Comparison of ENCODE assay signal across 1 cellular context in the genomic region with DNA sequence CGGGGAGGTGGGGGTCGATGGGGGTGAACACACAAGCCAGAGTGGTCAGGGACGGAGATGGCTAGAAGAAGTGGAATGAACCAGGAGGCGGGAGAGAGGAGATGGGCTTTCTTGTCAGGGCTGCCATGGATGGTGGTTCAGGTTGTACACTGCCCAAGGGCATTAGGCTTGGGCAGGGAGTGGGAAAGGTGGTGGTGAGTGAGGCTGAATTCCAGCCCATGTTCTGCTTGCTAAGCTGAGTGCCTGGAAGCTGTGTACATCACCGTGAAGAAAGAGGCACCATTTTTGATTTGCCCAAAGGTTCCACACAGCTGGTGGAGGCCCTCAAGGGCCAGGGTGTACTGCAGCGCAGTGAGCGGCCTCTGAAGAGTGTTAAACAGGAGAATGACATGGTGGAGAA.
A peak's percentile ranks its signal among the peaks of the same experiment; 100 is the strongest.
TF ChIP-seq lines count a peak whose summit lies in the region.

No MANE protein-coding gene starts in this region.

TF ChIP-seq in HEK293, 187 proteins besides CTCF, POLR2A, EP300 and RAD21:
- TF ChIP-seq, protein P1, sequence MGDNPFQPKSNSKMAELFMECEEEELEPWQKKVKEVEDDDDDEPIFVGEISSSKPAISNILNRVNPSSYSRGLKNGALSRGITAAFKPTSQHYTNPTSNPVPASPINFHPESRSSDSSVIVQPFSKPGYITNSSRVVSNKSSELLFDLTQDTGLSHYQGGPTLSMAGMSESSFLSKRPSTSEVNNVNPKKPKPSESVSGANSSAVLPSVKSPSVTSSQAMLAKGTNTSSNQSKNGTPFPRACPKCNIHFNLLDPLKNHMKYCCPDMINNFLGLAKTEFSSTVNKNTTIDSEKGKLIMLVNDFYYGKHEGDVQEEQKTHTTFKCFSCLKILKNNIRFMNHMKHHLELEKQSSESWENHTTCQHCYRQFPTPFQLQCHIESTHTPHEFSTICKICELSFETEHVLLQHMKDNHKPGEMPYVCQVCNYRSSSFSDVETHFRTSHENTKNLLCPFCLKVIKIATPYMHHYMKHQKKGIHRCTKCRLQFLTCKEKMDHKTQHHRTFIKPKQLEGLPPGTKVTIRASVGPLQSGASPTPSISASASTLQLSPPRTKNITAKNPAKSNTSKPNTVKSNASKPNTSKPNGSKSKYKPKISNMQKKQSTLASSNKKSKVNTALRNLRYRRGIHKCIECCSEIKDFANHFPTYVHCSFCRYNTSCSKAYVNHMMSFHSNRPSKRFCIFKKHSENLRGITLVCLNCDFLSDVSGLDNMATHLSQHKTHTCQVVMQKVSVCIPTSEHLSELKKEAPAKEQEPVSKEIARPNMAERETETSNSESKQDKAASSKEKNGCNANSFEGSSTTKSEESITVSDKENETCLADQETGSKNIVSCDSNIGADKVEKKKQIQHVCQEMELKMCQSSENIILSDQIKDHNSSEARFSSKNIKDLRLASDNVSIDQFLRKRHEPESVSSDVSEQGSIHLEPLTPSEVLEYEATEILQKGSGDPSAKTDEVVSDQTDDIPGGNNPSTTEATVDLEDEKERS (tag by site-specific recombination; IDR thresholded peaks at IDR 0.05), result 0 out of 2 replicates have a peak, but pooled peaks have one; percentile 55
- TF ChIP-seq, protein P2, sequence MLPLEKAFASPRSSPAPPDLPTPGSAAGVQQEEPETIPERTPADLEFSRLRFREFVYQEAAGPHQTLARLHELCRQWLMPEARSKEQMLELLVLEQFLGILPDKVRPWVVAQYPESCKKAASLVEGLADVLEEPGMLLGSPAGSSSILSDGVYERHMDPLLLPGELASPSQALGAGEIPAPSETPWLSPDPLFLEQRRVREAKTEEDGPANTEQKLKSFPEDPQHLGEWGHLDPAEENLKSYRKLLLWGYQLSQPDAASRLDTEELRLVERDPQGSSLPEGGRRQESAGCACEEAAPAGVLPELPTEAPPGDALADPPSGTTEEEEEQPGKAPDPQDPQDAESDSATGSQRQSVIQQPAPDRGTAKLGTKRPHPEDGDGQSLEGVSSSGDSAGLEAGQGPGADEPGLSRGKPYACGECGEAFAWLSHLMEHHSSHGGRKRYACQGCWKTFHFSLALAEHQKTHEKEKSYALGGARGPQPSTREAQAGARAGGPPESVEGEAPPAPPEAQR (tag by site-specific recombination; IDR thresholded peaks at IDR 0.05), result no peak
